ENCODE assay signal across 1 cellular context in genomic region chr9:88220652-88221051, GRCh38.
TF ChIP-seq lines count a peak whose summit lies in the region.

No MANE protein-coding gene starts in this region.

TF ChIP-seq in H1, 55 proteins besides CTCF, POLR2A, EP300 and RAD21:
- TF ChIP-seq EZH2 (IDR thresholded peaks at IDR 0.05; ENCODE audit: low read depth, low read length, severe bottlenecking) (no peak), ZNF274 (IDR thresholded peaks at IDR 0.05; ENCODE audit: borderline replicate concordance, extremely low read depth, low read length) (no peak), PHF8 (conservative IDR thresholded peaks at IDR 0.05; ENCODE audit: low read depth, low read length) (no peak), SIN3A (conservative IDR thresholded peaks at IDR 0.05 in 1 of 2, IDR thresholded peaks at IDR 0.05 in 1 of 2; ENCODE audit: low read depth in 1 of 2, low read length in 2 of 2) (no peak), ASH2L (IDR thresholded peaks at IDR 0.05; ENCODE audit: low read length) (no peak), RNF2 (IDR thresholded peaks at IDR 0.05; ENCODE audit: borderline replicate concordance, low read depth, low read length, missing control alignments, poor library complexity, severe bottlenecking) (no peak), EGR1 (IDR thresholded peaks at IDR 0.05; ENCODE audit: borderline replicate concordance, low read depth, low read length) (no peak), GTF2F1 (IDR thresholded peaks at IDR 0.05; ENCODE audit: borderline replicate concordance, low read depth, low read length) (no peak), TCF12 (IDR thresholded peaks at IDR 0.05; ENCODE audit: low read depth, low read length) (no peak), HDAC2 (IDR thresholded peaks at IDR 0.05; ENCODE audit: borderline replicate concordance in 1 of 2, low read depth in 2 of 2, low read length in 2 of 2) (no peak), NANOG (IDR thresholded peaks at IDR 0.05; ENCODE audit: insufficient read depth, low read depth, low read length, poor library complexity, severe bottlenecking) (no peak), TEAD4 (IDR thresholded peaks at IDR 0.05; ENCODE audit: low read depth, low read length) (no peak), KDM1A (IDR thresholded peaks at IDR 0.05; ENCODE audit: borderline replicate concordance, low read length) (no peak), SIRT6 (IDR thresholded peaks at IDR 0.05; ENCODE audit: low read length) (no peak), RBBP5 (IDR thresholded peaks at IDR 0.05; ENCODE audit: borderline replicate concordance, low read depth, low read length) (no peak), CEBPB (IDR thresholded peaks at IDR 0.05; ENCODE audit: low read depth, low read length) (no peak), BCL11A (IDR thresholded peaks at IDR 0.05; ENCODE audit: low read depth in 2 of 2, low read length in 2 of 2) (no peak), YY1 (IDR thresholded peaks at IDR 0.05; ENCODE audit: low read depth, low read length) (no peak), SP1 (IDR thresholded peaks at IDR 0.05; ENCODE audit: low read depth, low read length) (no peak), TBP (IDR thresholded peaks at IDR 0.05; ENCODE audit: low read depth, low read length) (no peak)
